In genomic region chr15:63430766-63431451, GRCh38 we compare ENCODE assay signal across 17 cellular contexts. TPM values are rescaled to one million over a fixed set of nuclear protein-coding genes. Genes with fewer than 3 reads are reported as not detected.
A peak's percentile ranks its signal among the peaks of the same experiment; 100 is the strongest.
DNase-seq lines count a peak whose midpoint lies in the region; ATAC-seq and TF ChIP-seq lines count a peak whose summit lies in the region.
"Had no signal": no experiment of that assay in that cellular context is flagged by ENCODE, and none has a peak within 500 bp of the region (broad histone marks: within the 10 kb centered on the region; RNA-seq: fewer than 3 reads in every experiment).

No MANE protein-coding gene starts in this region.

- H3K27me3 ChIP-seq in heart right ventricle: no peaks in the 10 kb centered on the region
- no peaks in the 10 kb centered on the region for H3K27me3 ChIP-seq in right atrium auricular region
- H3K27me3 ChIP-seq in A673 (replicated peaks; ENCODE audit: insufficient read depth, low read depth, low read length, poor library complexity): no peaks in the 10 kb centered on the region
- no peaks in the 10 kb centered on the region for H3K27me3 ChIP-seq in thyroid gland

- intact Hi-C loops in heart right ventricle (cut with DNase I): no loop called here
- intact Hi-C loops in A673 (cut with micrococcal nuclease; ENCODE audit: unreplicated experiment): no loop called here
- intact Hi-C loops in thyroid gland (cut with DNase I): no loop called here

- TF ChIP-seq CTCF in heart right ventricle (IDR thresholded peaks at IDR 0.05) (no peak), right atrium auricular region (IDR thresholded peaks at IDR 0.05) (no peak), fibroblast of the aortic adventitia (IDR thresholded peaks at IDR 0.05; ENCODE audit: insufficient read depth, low read length) (no peak), A673 (conservative IDR thresholded peaks at IDR 0.05; ENCODE audit: low read depth, low read length) (no peak), thyroid gland (IDR thresholded peaks at IDR 0.05) (no peak)

- H3K36me3 ChIP-seq in heart right ventricle: no peaks in the 10 kb centered on the region
- no peaks in the 10 kb centered on the region for H3K36me3 ChIP-seq in right atrium auricular region
- H3K36me3 ChIP-seq in A673 (ENCODE audit: insufficient read depth, low read length, poor library complexity, severe bottlenecking): no peaks in the 10 kb centered on the region
- no peaks in the 10 kb centered on the region for H3K36me3 ChIP-seq in thyroid gland
- H3K36me3 ChIP-seq: HAP-1 had no signal

- POLR2A ChIA-PET in A673 (lab: Charles Lee; ENCODE audit: low non-redundant PET): no interaction called here

- no peak overlapping the region for H3K27ac ChIP-seq in heart right ventricle
- no peak overlapping the region for H3K27ac ChIP-seq in right atrium auricular region
- no peak overlapping the region for H3K27ac ChIP-seq in A673 (ENCODE audit: low read depth, low read length, poor library complexity, severe bottlenecking)
- H3K27ac ChIP-seq in thyroid gland: no peak overlapping the region
- H3K27ac ChIP-seq: HL-60 had no signal

- ATAC-seq in heart right ventricle: peak in 6 of 8 donors; percentile 29 to 71 (median 55)

- no peak for TF ChIP-seq POLR2A in thyroid gland (IDR thresholded peaks at IDR 0.05)

- peaks cover 0 to 11% (median 3%) of the 10 kb centered on the region in 11 donors for H3K9me3 ChIP-seq in heart right ventricle
- peaks cover 0 to 6% of the 10 kb centered on the region in 2 donors for H3K9me3 ChIP-seq in right atrium auricular region
- peaks cover 3% of the 10 kb centered on the region for H3K9me3 ChIP-seq in A673 (ENCODE audit: low read depth, low read length, poor library complexity, severe bottlenecking)
- no peaks in the 10 kb centered on the region for H3K9me3 ChIP-seq in thyroid gland

- BruUV-seq in A673 (replicated peaks; lab: Mats Ljungman, UMichigan): no TSS peak

- peak in 1 of 2 donors; percentile 29 for DNase-seq in heart right ventricle
- no peak for DNase-seq in right atrium auricular region (ENCODE audit: low spot score)
- peak; percentile 16 for DNase-seq in NCI-H748 treated with DMSO at 0.1 percent for 48 hours (lab: John Stamatoyannopoulos, UW)
- DNase-seq in fibroblast of the aortic adventitia (ENCODE audit: low read depth): peak; percentile 35
- no peak for DNase-seq in A673 (ENCODE audit: low spot score)
- DNase-seq in thyroid gland: no peak
- DNase-seq in stimulated activated CD4-positive, alpha-beta T cell treated with anti-CD3 and anti-CD28 coated beads, Interleukin-4, amount 100 ng/mL, for 1 hour: no peak
- DNase-seq in NCI-H1694 (lab: John Stamatoyannopoulos, UW): no peak
- DNase-seq: COR-L47, EL, NCI-H2029 treated with DMSO at 0.1 percent for 48 hours, NCI-H510A treated with DMSO at 0.1 percent for 48 hours, SHP77 had no signal

- no peak overlapping the region for H3K4me3 ChIP-seq in heart right ventricle
- H3K4me3 ChIP-seq in right atrium auricular region: no peak overlapping the region
- H3K4me3 ChIP-seq in fibroblast of the aortic adventitia (ENCODE audit: low read depth, low read length): no peak overlapping the region
- no peak overlapping the region for H3K4me3 ChIP-seq in A673 (ENCODE audit: low read depth, low read length, poor library complexity, severe bottlenecking)
- no peak overlapping the region for H3K4me3 ChIP-seq in thyroid gland (replicated peaks in 1 of 3)
- H3K4me3 ChIP-seq: HAP-1 had no signal

- peaks cover 0 to 14% (median 0%) of the 10 kb centered on the region in 9 donors for H3K4me1 ChIP-seq in heart right ventricle
- H3K4me1 ChIP-seq in right atrium auricular region: peaks cover 0 to 6% of the 10 kb centered on the region in 2 donors
- H3K4me1 ChIP-seq in A673 (ENCODE audit: insufficient read depth, low read length, poor library complexity, severe bottlenecking): no peaks in the 10 kb centered on the region
- no peaks in the 10 kb centered on the region for H3K4me1 ChIP-seq in thyroid gland

- WGBS in heart right ventricle, 2 donors: 57 to 64% methylated on average over 6 of the region's 6 CpGs
- 71 to 72% methylated on average over 6 of the region's 6 CpGs for WGBS in thyroid gland, 2 donors

- CTCF ChIA-PET in A673 (lab: Charles Lee): no interaction called here

RNA-seq across cellular contexts. Expression of gene CA12, which starts 49.3 kb away (rescaled TPM):
- total RNA-seq in heart right ventricle: 1 to 10 TPM in 1 of 10 donors, under 1 TPM in 8, not detected in 1; 0.11 to 1.3 (median 0.15) TPM
- polyA plus RNA-seq in heart right ventricle: under 1 TPM; 0.07 to 0.67 TPM
- total RNA-seq in right atrium auricular region: 1 to 10 TPM; 1.3 to 5.5 TPM
- 21.5 and 174 TPM in 2 replicates for total RNA-seq in fibroblast of the aortic adventitia (ENCODE audit: low replicate concordance)
- 0.68 and 0.97 TPM in 2 replicates for total RNA-seq in A673 (2021)
- total RNA-seq in thyroid gland: 10 to 100 TPM in 1 of 4 donors, 1 to 10 TPM in 2, under 1 TPM in 1; 0.33 to 21.9 (median 4.3) TPM
- polyA plus RNA-seq: CD14-positive monocyte, IgD-negative memory B cell had no signal

Comparison
In these comparisons a context has a peak if more than half of its experiments do, and no peak if none do; other contexts are left out.
1. DNase-seq: peak in NCI-H748 treated with DMSO at 0.1 percent for 48 hours (single experiment) and fibroblast of the aortic adventitia (single experiment); none in right atrium auricular region (single experiment), A673 (single experiment), thyroid gland (0 of 2), stimulated activated CD4-positive, alpha-beta T cell treated with anti-CD3 and anti-CD28 coated beads, Interleukin-4, amount 100 ng/mL, for 1 hour (single experiment) and NCI-H1694 (single experiment).